In the genomic region with DNA sequence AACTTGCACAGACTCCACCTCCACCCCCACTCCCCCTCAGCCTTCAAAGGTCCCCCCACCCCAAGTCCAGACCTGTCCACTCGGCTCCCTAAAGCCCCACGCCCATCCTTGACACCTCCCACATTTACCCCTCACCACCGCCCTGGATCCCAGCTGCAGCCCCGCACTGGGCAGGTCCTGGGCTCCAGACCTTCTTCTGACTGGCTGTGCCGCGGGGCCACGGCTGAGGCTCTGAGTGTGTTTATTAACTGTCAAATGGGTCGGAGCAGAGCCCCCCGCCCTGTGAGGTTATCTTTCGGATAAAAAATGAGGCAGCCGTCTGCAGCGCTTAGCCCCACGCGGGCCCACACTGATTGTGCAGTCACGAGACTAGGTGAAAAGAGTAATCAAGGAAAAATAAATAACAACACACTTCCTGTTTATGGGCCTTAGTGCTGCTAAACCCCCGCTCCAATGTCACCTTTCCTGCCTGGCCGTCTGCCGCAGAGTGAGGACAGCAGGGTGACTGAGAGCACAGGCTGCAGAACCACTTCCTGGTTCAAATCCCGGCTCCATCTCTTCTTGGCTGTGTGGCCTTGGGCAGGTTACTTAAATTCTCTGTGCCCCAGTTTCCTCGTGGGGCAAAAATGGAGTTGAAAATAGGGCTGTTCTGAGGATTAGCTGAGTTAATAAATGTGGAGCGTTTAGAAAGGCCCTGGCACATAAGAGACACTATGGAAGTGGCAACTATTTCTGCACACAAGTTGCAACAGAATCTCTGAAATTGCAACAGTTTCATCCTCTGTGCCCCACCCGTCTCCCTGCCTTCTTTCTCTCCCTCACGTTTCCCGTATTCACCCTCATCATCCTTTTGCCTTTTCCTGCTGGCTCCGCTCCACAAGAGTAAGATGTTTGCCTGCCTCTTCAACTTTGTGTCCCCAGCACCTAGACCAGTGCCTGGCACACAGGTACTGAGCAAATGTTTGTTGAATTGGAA, we compare ENCODE assay signal across 8 cellular contexts. TPM values are rescaled to one million over a fixed set of nuclear protein-coding genes. Genes with fewer than 3 reads are reported as not detected.
A peak's percentile ranks its signal among the peaks of the same experiment; 100 is the strongest.
DNase-seq lines count a peak whose midpoint lies in the region; ATAC-seq and TF ChIP-seq lines count a peak whose summit lies in the region.

No MANE protein-coding gene starts in this region.

- H3K9ac ChIP-seq in rectal smooth muscle tissue (ENCODE audit: low read length): no peak overlapping the region

- H3K36me3 ChIP-seq in GM23338 (ENCODE audit: insufficient read depth) (0 out of 2 replicates have a peak, but pooled peaks cover 3% of the 10 kb centered on the region), rectal smooth muscle tissue (ENCODE audit: control insufficient read depth, insufficient read depth, low read length) (peaks cover 40% of the 10 kb centered on the region)

- H3K27me3 ChIP-seq in GM23338 (ENCODE audit: insufficient read depth) (no peaks in the 10 kb centered on the region), rectal smooth muscle tissue (ENCODE audit: control insufficient read depth, insufficient read depth, low read length) (no peaks in the 10 kb centered on the region)

- H3K4me3 ChIP-seq in GM23338 (peak overlapping the region; percentile 97), fibroblast of pulmonary artery (replicated peaks; ENCODE audit: low read depth, low read length) (peak overlapping the region; percentile 52), rectal smooth muscle tissue (ENCODE audit: low read length) (peak overlapping the region; percentile 89)

- DNase-seq in GM23338 (ENCODE audit: low spot score) (no peak), fibroblast of pulmonary artery (ENCODE audit: low read depth) (peak; percentile 39), Kasumi-1 (lab: John Stamatoyannopoulos, UW) (no peak), NCI-H345 treated with DMSO at 0.1 percent for 48 hours (lab: John Stamatoyannopoulos, UW; ENCODE audit: unreplicated experiment) (no peak)
- no peak for DNase-seq in T-helper 2 cell treated with Interferon-gamma antibody and Interleukin-4, amounts not matched to agents 5 μg/mL and 100 μg/mL, for 36 hours (ENCODE audit: low spot score)

- peaks cover 36% of the 10 kb centered on the region for H3K79me2 ChIP-seq in GM23338 (replicated peaks; ENCODE audit: insufficient read depth)

- H3K4me1 ChIP-seq in GM23338 (ENCODE audit: insufficient read depth): peaks cover 21% of the 10 kb centered on the region
- peaks cover 20% of the 10 kb centered on the region for H3K4me1 ChIP-seq in rectal smooth muscle tissue (ENCODE audit: control insufficient read depth, insufficient read depth, low read length)

- H3K4me3 Mint-ChIP-seq in GM23338: peak overlapping the region; percentile 81
- peak overlapping the region; percentile 78 for H3K4me3 Mint-ChIP-seq in T-helper 2 cell treated with Interferon-gamma antibody and Interleukin-4, amounts not matched to agents 5 μg/mL and 100 μg/mL, for 36 hours

- H3K27ac Mint-ChIP-seq in GM23338: no peak overlapping the region
- H3K27ac Mint-ChIP-seq in T-helper 2 cell treated with Interferon-gamma antibody and Interleukin-4, amounts not matched to agents 5 μg/mL and 100 μg/mL, for 36 hours: peak overlapping the region; percentile 43

- peaks cover 28% of the 10 kb centered on the region for H3K27me3 Mint-ChIP-seq in GM23338 (ENCODE audit: insufficient read depth, low read depth, poor library complexity)
- no peaks in the 10 kb centered on the region for H3K27me3 Mint-ChIP-seq in T-helper 2 cell treated with Interferon-gamma antibody and Interleukin-4, amounts not matched to agents 5 μg/mL and 100 μg/mL, for 36 hours (ENCODE audit: low read depth)

- H4K20me1 ChIP-seq in GM23338 (replicated peaks; ENCODE audit: insufficient read depth): peaks cover 20% of the 10 kb centered on the region; the same call in 1 of the 2 replicates

- H3K9me3 Mint-ChIP-seq in GM23338: no peaks in the 10 kb centered on the region
- no peaks in the 10 kb centered on the region for H3K9me3 Mint-ChIP-seq in T-helper 2 cell treated with Interferon-gamma antibody and Interleukin-4, amounts not matched to agents 5 μg/mL and 100 μg/mL, for 36 hours

- H3K9me2 ChIP-seq in GM23338 (ENCODE audit: insufficient read depth): no peaks in the 10 kb centered on the region

- H3K27ac ChIP-seq in GM23338 (ENCODE audit: low read depth) (no peak overlapping the region), rectal smooth muscle tissue (ENCODE audit: low read depth, low read length) (no peak overlapping the region)

- peak; percentile 9 for ATAC-seq in GM23338
- ATAC-seq in GM19467 (IDR thresholded peaks at IDR 0.05; ENCODE audit: unreplicated experiment): no peak
- ATAC-seq in GM21390 (IDR thresholded peaks at IDR 0.05; ENCODE audit: unreplicated experiment): no peak

- no peak overlapping the region for H2AFZ ChIP-seq in GM23338

- H3F3A ChIP-seq in GM23338 (replicated peaks; ENCODE audit: low read depth): peaks cover 12% of the 10 kb centered on the region

- peaks cover 19% of the 10 kb centered on the region for H3K4me1 Mint-ChIP-seq in GM23338
- peaks cover 29% of the 10 kb centered on the region for H3K4me1 Mint-ChIP-seq in T-helper 2 cell treated with Interferon-gamma antibody and Interleukin-4, amounts not matched to agents 5 μg/mL and 100 μg/mL, for 36 hours (ENCODE audit: low read depth)

- peaks cover 49% of the 10 kb centered on the region for H3K36me3 Mint-ChIP-seq in GM23338 (ENCODE audit: low read depth)
- peaks cover 67% of the 10 kb centered on the region for H3K36me3 Mint-ChIP-seq in T-helper 2 cell treated with Interferon-gamma antibody and Interleukin-4, amounts not matched to agents 5 μg/mL and 100 μg/mL, for 36 hours (ENCODE audit: low read depth)

- peak overlapping the region; percentile 99 for H3K4me2 ChIP-seq in GM23338

- TF ChIP-seq CTCF in GM23338 (conservative IDR thresholded peaks at IDR 0.05; ENCODE audit: low read depth in 2 of 2): no peak
- TF ChIP-seq CTCF in fibroblast of pulmonary artery (IDR thresholded peaks at IDR 0.05; ENCODE audit: low read length, missing control alignments): no peak

TF ChIP-seq in GM23338, 12 proteins besides CTCF, POLR2A, EP300 and RAD21:
- no peak for TF ChIP-seq ZNF114 (CRISPR knock-in tag; IDR thresholded peaks at IDR 0.05)
- TF ChIP-seq NANOG (IDR thresholded peaks at IDR 0.05; ENCODE audit: borderline replicate concordance): no peak

RNA-seq across cellular contexts. Expression of gene SETD1B, which starts 9.4 kb away (rescaled TPM):
- 8.7 and 8.9 TPM in 2 replicates for total RNA-seq in GM23338 (2014; rRNA removed; shearing (Covaris generic))
- 3.1 and 3.4 TPM in 2 replicates for polyA plus RNA-seq in GM23338 (2016; fragmentation: Nextera tagmentation; extraction: Ambion mirVana)

RNA-seq across cellular contexts. Expression of gene RHOF, which starts 19.7 kb away (rescaled TPM):
- 31.9 and 53.4 TPM in 2 replicates for total RNA-seq in GM23338 (2014; rRNA removed; shearing (Covaris generic))
- polyA plus RNA-seq in GM23338 (2016; fragmentation: Nextera tagmentation; extraction: Ambion mirVana): 8.7 and 10.5 TPM in 2 replicates

RNA-seq across cellular contexts. Expression of gene HPD, which starts 45.5 kb away (rescaled TPM):
- total RNA-seq in GM23338 (2014; rRNA removed; shearing (Covaris generic)): not detected in 2 replicates
- 0.21 TPM in 1 of 2 replicates, not detected in the other for polyA plus RNA-seq in GM23338 (2016; fragmentation: Nextera tagmentation; extraction: Ambion mirVana)
